Comparison of ENCODE assay signal across 1 cellular context in genomic region chr11:16749092-16749491, GRCh38.
TF ChIP-seq lines count a peak whose summit lies in the region.

No MANE protein-coding gene starts in this region.

TF ChIP-seq in WTC11, 78 proteins besides CTCF, POLR2A, EP300 and RAD21 (continued from another document):
- TF ChIP-seq MLX (CRISPR knock-in tag; IDR thresholded peaks at IDR 0.05) (no peak), HMGA2 (CRISPR knock-in tag; IDR thresholded peaks at IDR 0.05) (no peak), TEAD1 (CRISPR knock-in tag; IDR thresholded peaks at IDR 0.05) (no peak), CREB1 (CRISPR knock-in tag; IDR thresholded peaks at IDR 0.05) (no peak), SP1 (CRISPR knock-in tag; conservative IDR thresholded peaks at IDR 0.05) (no peak), ZNF281 (CRISPR knock-in tag; IDR thresholded peaks at IDR 0.05) (no peak), NR2C2 (CRISPR knock-in tag; IDR thresholded peaks at IDR 0.05) (no peak), ZNF232 (CRISPR knock-in tag; IDR thresholded peaks at IDR 0.05) (no peak), ERG (CRISPR knock-in tag; IDR thresholded peaks at IDR 0.05) (no peak), RELA (CRISPR knock-in tag; IDR thresholded peaks at IDR 0.05; ENCODE audit: borderline replicate concordance) (no peak), GRHL2 (CRISPR knock-in tag; IDR thresholded peaks at IDR 0.05; ENCODE audit: insufficient replicate concordance, severe bottlenecking) (no peak)
- TF ChIP-seq, protein P1, sequence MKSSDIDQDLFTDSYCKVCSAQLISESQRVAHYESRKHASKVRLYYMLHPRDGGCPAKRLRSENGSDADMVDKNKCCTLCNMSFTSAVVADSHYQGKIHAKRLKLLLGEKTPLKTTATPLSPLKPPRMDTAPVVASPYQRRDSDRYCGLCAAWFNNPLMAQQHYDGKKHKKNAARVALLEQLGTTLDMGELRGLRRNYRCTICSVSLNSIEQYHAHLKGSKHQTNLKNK (CRISPR knock-in tag; IDR thresholded peaks at IDR 0.05), result no peak
- TF ChIP-seq, protein P2, sequence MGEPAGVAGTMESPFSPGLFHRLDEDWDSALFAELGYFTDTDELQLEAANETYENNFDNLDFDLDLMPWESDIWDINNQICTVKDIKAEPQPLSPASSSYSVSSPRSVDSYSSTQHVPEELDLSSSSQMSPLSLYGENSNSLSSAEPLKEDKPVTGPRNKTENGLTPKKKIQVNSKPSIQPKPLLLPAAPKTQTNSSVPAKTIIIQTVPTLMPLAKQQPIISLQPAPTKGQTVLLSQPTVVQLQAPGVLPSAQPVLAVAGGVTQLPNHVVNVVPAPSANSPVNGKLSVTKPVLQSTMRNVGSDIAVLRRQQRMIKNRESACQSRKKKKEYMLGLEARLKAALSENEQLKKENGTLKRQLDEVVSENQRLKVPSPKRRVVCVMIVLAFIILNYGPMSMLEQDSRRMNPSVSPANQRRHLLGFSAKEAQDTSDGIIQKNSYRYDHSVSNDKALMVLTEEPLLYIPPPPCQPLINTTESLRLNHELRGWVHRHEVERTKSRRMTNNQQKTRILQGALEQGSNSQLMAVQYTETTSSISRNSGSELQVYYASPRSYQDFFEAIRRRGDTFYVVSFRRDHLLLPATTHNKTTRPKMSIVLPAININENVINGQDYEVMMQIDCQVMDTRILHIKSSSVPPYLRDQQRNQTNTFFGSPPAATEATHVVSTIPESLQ (CRISPR knock-in tag; IDR thresholded peaks at IDR 0.05), result no peak
